ENCODE assay signal across 7 cellular contexts in the genomic region with DNA sequence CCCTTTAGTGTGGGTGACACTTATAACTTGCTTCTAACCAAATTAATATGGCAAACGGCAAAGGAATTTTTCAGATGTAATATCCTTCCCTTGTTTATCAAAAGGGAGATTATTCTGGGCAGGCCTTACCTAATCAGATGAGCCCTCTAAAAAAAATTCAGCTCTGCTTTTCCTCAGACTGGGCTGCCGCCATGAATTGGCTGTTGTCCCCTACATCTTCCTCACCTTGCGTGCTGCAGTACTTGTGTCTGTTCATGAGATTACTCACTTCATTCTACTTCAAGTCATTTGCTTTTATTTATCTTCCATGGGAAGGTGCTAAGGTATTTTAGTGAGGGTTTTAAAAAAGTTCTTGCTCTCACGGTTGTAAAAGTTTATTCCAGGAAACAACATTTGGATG.
"Had no signal": no experiment of that assay in that cellular context is flagged by ENCODE, and none has a peak within 500 bp of the region (broad histone marks: within the 10 kb centered on the region; RNA-seq: fewer than 3 reads in every experiment).

No MANE protein-coding gene starts in this region.

- H3K4me3 Mint-ChIP-seq: H9 had no signal

- H3K9me3 Mint-ChIP-seq: H9 had no signal

- FAIRE-seq: H54, HTR-8/SVneo had no signal

- DNase-seq: GOT3, H9, HCEC 1CT, IMR-90, KBM-7 had no signal

- H3K4me1 Mint-ChIP-seq: H9 had no signal
